ENCODE assay signal across 20 cellular contexts in the genomic region with DNA sequence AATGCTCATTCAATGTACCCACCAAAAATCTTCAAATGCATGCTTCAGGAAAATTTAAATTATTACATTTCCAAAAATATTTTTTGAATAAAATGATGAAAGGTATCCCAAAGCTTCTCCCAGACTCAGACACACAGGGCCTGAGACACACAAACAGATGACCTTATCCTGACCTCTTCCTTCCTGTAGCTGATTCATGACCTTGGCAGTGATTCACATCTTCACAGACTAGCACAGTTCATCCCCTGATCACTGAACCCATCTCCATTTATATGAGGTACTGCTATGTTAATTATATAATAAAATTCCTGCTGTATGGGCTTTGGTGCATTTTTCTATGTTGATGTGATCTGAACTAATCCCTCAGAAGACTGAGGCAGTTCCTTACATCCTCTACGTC.
DNase-seq lines count a peak whose midpoint lies in the region; ATAC-seq, FAIRE-seq and TF ChIP-seq lines count a peak whose summit lies in the region.
"Had no signal": no experiment of that assay in that cellular context is flagged by ENCODE, and none has a peak within 500 bp of the region (broad histone marks: within the 10 kb centered on the region; RNA-seq: fewer than 3 reads in every experiment).

No MANE protein-coding gene starts in this region.

- H3K4me1 ChIP-seq in gastrocnemius medialis, result no peaks in the 10 kb centered on the region
- H3K4me1 ChIP-seq: esophagus muscularis mucosa, neural progenitor cell, testis had no signal

- TF ChIP-seq POLR2A in gastrocnemius medialis (IDR thresholded peaks at IDR 0.05), result no peak

- FAIRE-seq in RCC 7860 (lab: Jason Lieb, UNC), result peak; percentile 65
- FAIRE-seq: D721Med had no signal

- in situ Hi-C loops in gastrocnemius medialis (cut with MboI; ENCODE audit: low sequenced_read_pairs in 4 of 4), result no loop called here

- no peaks in the 10 kb centered on the region for H3K9me3 ChIP-seq in gastrocnemius medialis
- H3K9me3 ChIP-seq: esophagus muscularis mucosa, testis had no signal

- ATAC-seq in HG02642 (IDR thresholded peaks at IDR 0.05; ENCODE audit: poor library complexity, unreplicated experiment) (no peak), gastrocnemius medialis (no peak)
- ATAC-seq: left colon, WTC11 had no signal

- DNase-seq in GM04503 (ENCODE audit: low read depth), result peak; percentile 20
- peak; percentile 44 for DNase-seq in RCC 7860 (ENCODE audit: low spot score)
- peak; percentile 61 for DNase-seq in epithelial cell of esophagus (ENCODE audit: low read depth)
- peak; percentile 19 for DNase-seq in non-pigmented ciliary epithelial cell (ENCODE audit: low read depth)
- DNase-seq in NCI-H1417 treated with DMSO at 0.1 percent for 48 hours (lab: John Stamatoyannopoulos, UW), result no peak
- no peak for DNase-seq in activated effector memory CD4-positive, alpha-beta T cell treated with Interleukin-2 at 50 U/mL for 16 hours
- DNase-seq in gastrocnemius medialis, result no peak
- DNase-seq: activated CD4-positive, alpha-beta memory T cell treated with anti-CD3 and anti-CD28 coated beads, Interleukin-2, amount 10 ng/mL, durations not matched to agents 7 days and 5 days; activated T-cell treated with anti-CD3 and anti-CD28 coated beads, Interleukin-2, amount 50 U/mL, for 48 hours; hippocampal formation; left colon; NCI-H187; NCI-H446; RPMI8226; testis had no signal

- no peaks in the 10 kb centered on the region for H3K36me3 ChIP-seq in gastrocnemius medialis
- H3K36me3 ChIP-seq: esophagus muscularis mucosa, neural progenitor cell had no signal

- H3K27me3 ChIP-seq in gastrocnemius medialis, result peaks cover 0 to 3% (median 0%) of the 10 kb centered on the region in 3 donors
- H3K27me3 ChIP-seq: esophagus muscularis mucosa, neural progenitor cell, testis had no signal

- no peak overlapping the region for H3K27ac ChIP-seq in gastrocnemius medialis
- H3K27ac ChIP-seq: esophagus muscularis mucosa, neural progenitor cell, testis had no signal

- intact Hi-C loops in gastrocnemius medialis (cut with DNase I; ENCODE audit: low total_unique reads), result no loop called here

- no peak overlapping the region for H3K4me3 ChIP-seq in epithelial cell of esophagus (ENCODE audit: low read length)
- H3K4me3 ChIP-seq in gastrocnemius medialis, result no peak overlapping the region
- H3K4me3 ChIP-seq: esophagus muscularis mucosa, neural progenitor cell, testis had no signal

- TF ChIP-seq CTCF in epithelial cell of esophagus (IDR thresholded peaks at IDR 0.05; ENCODE audit: insufficient read depth, low read depth, low read length, missing control alignments) (no peak), gastrocnemius medialis (IDR thresholded peaks at IDR 0.05 in 4 of 5, conservative IDR thresholded peaks at IDR 0.05 in 1 of 5) (no peak)

Comparison
In these comparisons a context has a peak if more than half of its experiments do, and no peak if none do; other contexts are left out.
1. DNase-seq: peak in GM04503 (single experiment), RCC 7860 (single experiment), epithelial cell of esophagus (single experiment) and non-pigmented ciliary epithelial cell (single experiment); none in NCI-H1417 treated with DMSO at 0.1 percent for 48 hours (single experiment), activated effector memory CD4-positive, alpha-beta T cell treated with Interleukin-2 at 50 U/mL for 16 hours (single experiment) and gastrocnemius medialis (0 of 2).